In the genomic region with DNA sequence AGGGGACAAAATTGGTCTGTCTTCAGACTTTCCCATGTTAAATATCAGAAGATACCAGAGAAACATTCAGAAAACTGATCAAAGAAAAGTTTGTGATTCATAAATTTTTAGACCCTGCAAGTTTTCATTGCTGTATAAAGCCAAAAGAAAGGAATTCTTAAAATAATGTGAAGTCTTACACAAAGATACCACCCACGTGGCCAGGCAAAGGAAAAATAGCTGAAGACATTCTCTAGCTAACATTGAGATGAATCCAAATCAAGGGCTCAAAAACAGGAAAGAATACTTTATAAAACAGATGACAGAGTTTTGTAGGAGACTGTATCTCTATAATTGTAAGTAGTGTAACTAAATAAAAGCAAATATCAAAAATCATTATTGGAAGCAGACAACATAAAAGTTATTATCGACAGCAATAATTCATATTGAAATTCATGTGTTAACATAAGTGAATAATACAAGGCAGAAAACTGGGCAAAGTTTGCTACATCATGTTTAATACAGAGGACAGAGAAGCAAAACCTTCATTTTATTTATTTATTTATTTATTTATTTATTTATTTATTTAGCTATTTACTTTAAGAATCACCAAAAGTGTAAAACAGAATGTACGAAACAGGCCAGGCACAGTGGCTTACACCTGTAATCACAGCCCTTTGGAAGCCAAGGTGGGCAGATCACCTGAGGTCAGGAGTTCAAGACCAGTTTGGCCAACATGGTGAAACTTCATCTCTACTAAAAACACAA, we compare ENCODE assay signal across 27 cellular contexts.
"Had no signal": no experiment of that assay in that cellular context is flagged by ENCODE, and none has a peak within 500 bp of the region (broad histone marks: within the 10 kb centered on the region; RNA-seq: fewer than 3 reads in every experiment).

No MANE protein-coding gene starts in this region.

- DNase-seq: activated CD4-positive, alpha-beta T cell treated with anti-CD3 and anti-CD28 coated beads, Interleukin-2, amount 50 U/mL, for 4 hours; activated CD8-positive, alpha-beta memory T cell treated with anti-CD3 and anti-CD28 coated beads for 24 hours; activated CD8-positive, alpha-beta memory T cell treated with anti-CD3 and anti-CD28 coated beads, Interleukin-2, amount 50 U/mL, for 4 hours; activated naive CD4-positive, alpha-beta T cell; activated naive CD8-positive, alpha-beta T cell treated with anti-CD3 and anti-CD28 coated beads for 36 hours; activated T-cell treated with anti-CD3 and anti-CD28 coated beads, Interleukin-2, amount 50 U/mL, for 24 hours; amniotic stem cell; body of pancreas; caudate nucleus; dorsolateral prefrontal cortex; effector memory CD8-positive, alpha-beta T cell; esophagus squamous epithelium; foreskin keratinocyte; kidney; lower lobe of right lung; mesendoderm; naive thymus-derived CD4-positive, alpha-beta T cell; spleen; stimulated activated CD4-positive, alpha-beta T cell treated with anti-CD3 and anti-CD28 coated beads, Interleukin-4, amount 100 ng/mL, for 1 hour; stimulated activated naive CD4-positive, alpha-beta T cell treated with Interleukin-2 at 50 U/mL for 16 hours; T-helper 1 cell had no signal

- H3K27me3 Mint-ChIP-seq: activated naive CD8-positive, alpha-beta T cell treated with anti-CD3 and anti-CD28 coated beads for 36 hours; activated T-cell treated with anti-CD3 and anti-CD28 coated beads, Interleukin-2, amount 50 U/mL, for 24 hours; effector memory CD8-positive, alpha-beta T cell; naive thymus-derived CD4-positive, alpha-beta T cell; progenitor cell of endocrine pancreas had no signal

- H3K36me3 Mint-ChIP-seq: activated naive CD8-positive, alpha-beta T cell treated with anti-CD3 and anti-CD28 coated beads for 36 hours; naive thymus-derived CD4-positive, alpha-beta T cell; neural progenitor cell; type B pancreatic cell had no signal

- H3K4me2 ChIP-seq: neural progenitor cell had no signal

- H2AFZ ChIP-seq: neural progenitor cell had no signal

- H3K9me3 ChIP-seq: body of pancreas, esophagus squamous epithelium, lower lobe of right lung, thoracic aorta, vagina had no signal

- H3K27ac ChIP-seq: body of pancreas, dorsolateral prefrontal cortex, esophagus squamous epithelium, foreskin keratinocyte, lower lobe of right lung, neural progenitor cell, spleen, thoracic aorta, vagina had no signal

- ATAC-seq: body of pancreas; effector memory CD8-positive, alpha-beta T cell; foreskin keratinocyte; lower lobe of right lung; naive thymus-derived CD4-positive, alpha-beta T cell had no signal

- H3K4me1 Mint-ChIP-seq: activated naive CD8-positive, alpha-beta T cell treated with anti-CD3 and anti-CD28 coated beads for 36 hours; neural progenitor cell had no signal

- H3K27ac Mint-ChIP-seq: activated naive CD8-positive, alpha-beta T cell treated with anti-CD3 and anti-CD28 coated beads for 36 hours; activated T-cell treated with anti-CD3 and anti-CD28 coated beads, Interleukin-2, amount 50 U/mL, for 24 hours; activated T-helper 2 cell treated with anti-CD3 and anti-CD28 coated beads, Interferon-gamma antibody, Interleukin-2, Interleukin-4, amounts not matched to agents 10 μg/mL and 5 μg/mL and 100 μg/mL, durations not matched to agents 14 hours and 24 hours and 36 hours; effector memory CD8-positive, alpha-beta T cell; naive thymus-derived CD4-positive, alpha-beta T cell; neural progenitor cell; progenitor cell of endocrine pancreas; type B pancreatic cell had no signal

- H3K4me3 Mint-ChIP-seq: activated naive CD8-positive, alpha-beta T cell treated with anti-CD3 and anti-CD28 coated beads for 36 hours; activated T-cell treated with anti-CD3 and anti-CD28 coated beads, Interleukin-2, amount 50 U/mL, for 24 hours; effector memory CD8-positive, alpha-beta T cell; naive thymus-derived CD4-positive, alpha-beta T cell; neural progenitor cell; type B pancreatic cell had no signal

- H3K4me1 ChIP-seq: body of pancreas, lower lobe of right lung, neural progenitor cell, spleen had no signal

- H3K4me3 ChIP-seq: body of pancreas, dorsolateral prefrontal cortex, esophagus squamous epithelium, lower lobe of right lung, neural progenitor cell, spleen, thoracic aorta, vagina had no signal

- H3K36me3 ChIP-seq: esophagus squamous epithelium, lower lobe of right lung, neural progenitor cell, spleen, thoracic aorta, vagina had no signal

- H3K27me3 ChIP-seq: body of pancreas, dorsolateral prefrontal cortex, esophagus squamous epithelium, foreskin keratinocyte, neural progenitor cell, spleen, vagina had no signal

- H3K9me3 Mint-ChIP-seq: neural progenitor cell, type B pancreatic cell had no signal

- H3K9ac ChIP-seq: neural progenitor cell had no signal
